In genomic region chr17:39923836-39924690, GRCh38 we compare ENCODE assay signal across 1 cellular context.
TF ChIP-seq lines count a peak whose summit lies in the region.

No MANE protein-coding gene starts in this region.

TF ChIP-seq in HepG2, 621 proteins besides CTCF, POLR2A, EP300 and RAD21 (continued from another document and continues in another):
- TF ChIP-seq ARNT (IDR thresholded peaks at IDR 0.05) (no peak), MTA3 (CRISPR knock-in tag; IDR thresholded peaks at IDR 0.05) (no peak), ZBTB40 (IDR thresholded peaks at IDR 0.05) (no peak), ZBTB40 (CRISPR knock-in tag; IDR thresholded peaks at IDR 0.05) (peak; percentile 83; the same call in 1 of the 2 replicates), BRD4 (CRISPR knock-in tag; IDR thresholded peaks at IDR 0.05) (peak; percentile 88), ZNF780A (CRISPR knock-in tag; IDR thresholded peaks at IDR 0.05) (0 out of 2 replicates have a peak, but pooled peaks have one; percentile 77), ZNF644 (CRISPR knock-in tag; IDR thresholded peaks at IDR 0.05; ENCODE audit: low read depth) (peak; percentile 96), ZNF354B (CRISPR knock-in tag; IDR thresholded peaks at IDR 0.05) (peak; percentile 91; the same call in 1 of the 2 replicates), ZNF333 (CRISPR knock-in tag; IDR thresholded peaks at IDR 0.05; ENCODE audit: borderline replicate concordance) (peak; percentile 97), PRDM10 (CRISPR knock-in tag; IDR thresholded peaks at IDR 0.05; ENCODE audit: low read depth) (peak; percentile 93), TEAD3 (CRISPR knock-in tag; optimal IDR thresholded peaks at IDR 0.05; ENCODE audit: borderline replicate concordance) (peak; percentile 90), LBX2 (CRISPR knock-in tag; IDR thresholded peaks at IDR 0.05; ENCODE audit: borderline replicate concordance) (no peak), CHD2 (IDR thresholded peaks at IDR 0.05; ENCODE audit: low read depth, low read length) (no peak), ZNF101 (CRISPR knock-in tag; IDR thresholded peaks at IDR 0.05; ENCODE audit: borderline replicate concordance, low read depth) (0 out of 2 replicates have a peak, but pooled peaks have one; percentile 35), ZNF512 (CRISPR knock-in tag; IDR thresholded peaks at IDR 0.05) (peak; percentile 81; the same call in 1 of the 2 replicates), ZEB1 (IDR thresholded peaks at IDR 0.05; ENCODE audit: insufficient replicate concordance, low read depth) (peak; percentile 24), ZNF512B (CRISPR knock-in tag; IDR thresholded peaks at IDR 0.05; ENCODE audit: borderline replicate concordance) (no peak), SAFB2 (CRISPR knock-in tag; IDR thresholded peaks at IDR 0.05; ENCODE audit: borderline replicate concordance, low read depth) (no peak; the same call in none of the 2 replicates), ZNF709 (CRISPR knock-in tag; IDR thresholded peaks at IDR 0.05) (peak; percentile 97), DMAP1 (CRISPR knock-in tag; IDR thresholded peaks at IDR 0.05) (peak; percentile 87), KAT7 (CRISPR knock-in tag; IDR thresholded peaks at IDR 0.05; ENCODE audit: borderline replicate concordance) (peak; percentile 97), ZMYM2 (CRISPR knock-in tag; IDR thresholded peaks at IDR 0.05) (0 out of 2 replicates have a peak, but pooled peaks have one; percentile 63), FOXC1 (CRISPR knock-in tag; IDR thresholded peaks at IDR 0.05; ENCODE audit: borderline replicate concordance) (peak; percentile 89), ZNF737 (CRISPR knock-in tag; IDR thresholded peaks at IDR 0.05; ENCODE audit: borderline replicate concordance) (no peak), HMG20A (CRISPR knock-in tag; IDR thresholded peaks at IDR 0.05; ENCODE audit: borderline replicate concordance) (peak; percentile 97), MTF1 (CRISPR knock-in tag; IDR thresholded peaks at IDR 0.05) (no peak), ZC3H13 (CRISPR knock-in tag; IDR thresholded peaks at IDR 0.05) (peak; percentile 96), DR1 (CRISPR knock-in tag; IDR thresholded peaks at IDR 0.05) (no peak), KIAA2018 (CRISPR knock-in tag; IDR thresholded peaks at IDR 0.05; ENCODE audit: borderline replicate concordance) (0 out of 2 replicates have a peak, but pooled peaks have one; percentile 22)
